In the genomic region with DNA sequence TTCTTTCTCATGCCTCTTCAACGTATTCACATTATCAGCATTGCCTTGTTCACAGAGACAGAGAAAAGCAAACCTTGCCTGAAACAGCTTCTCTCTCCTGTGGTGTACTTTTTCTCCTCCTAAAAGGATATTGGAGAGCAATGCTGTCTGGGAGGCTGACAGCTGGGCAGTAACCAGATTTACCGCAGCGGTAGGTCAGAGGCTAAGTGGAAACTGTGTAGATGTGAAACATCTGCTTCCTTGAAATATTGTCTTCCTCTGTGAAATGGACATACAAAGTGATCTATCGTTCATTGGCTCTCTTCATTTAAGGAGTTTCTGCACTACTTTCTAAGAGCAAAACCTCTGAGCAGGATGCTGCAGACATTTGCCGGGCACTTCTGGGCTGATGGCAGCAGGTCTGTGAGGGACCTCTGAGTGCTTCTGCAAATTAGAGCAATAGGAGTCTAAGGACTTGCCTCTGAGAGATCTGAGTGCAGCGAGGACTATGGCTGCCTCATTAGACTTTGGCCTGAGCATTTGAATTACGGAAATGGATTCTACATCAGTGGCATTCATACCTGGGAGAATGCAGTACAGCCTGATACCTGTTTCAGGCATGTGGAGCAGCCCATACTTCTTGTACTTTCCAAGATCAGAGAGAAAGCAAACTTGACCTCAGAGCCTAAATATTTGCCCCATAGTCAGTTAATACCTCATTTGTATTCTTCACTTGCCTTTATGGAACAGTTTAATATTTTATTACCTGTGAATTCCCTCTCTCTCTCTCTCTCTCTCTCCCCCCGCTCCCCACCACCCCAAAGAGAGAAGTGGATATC, we compare ENCODE assay signal across 17 cellular contexts.
DNase-seq lines count a peak whose midpoint lies in the region; ATAC-seq, FAIRE-seq and TF ChIP-seq lines count a peak whose summit lies in the region.
"Had no signal": no experiment of that assay in that cellular context is flagged by ENCODE, and none has a peak within 500 bp of the region (broad histone marks: within the 10 kb centered on the region; RNA-seq: fewer than 3 reads in every experiment).

No MANE protein-coding gene starts in this region.

- peak overlapping the region; percentile 34 to 67 (median 54) for H3K27ac Mint-ChIP-seq in nephron

- H2AFZ ChIP-seq in HepG2 (ENCODE audit: low read length): no peak overlapping the region

- in situ Hi-C loops in HepG2 (cut with HindIII; ENCODE audit: extremely low pct_ligation_motif_present, low pct_unique_long_range_greater_than_20kb): no loop called here

- H3K27me3 ChIP-seq in HepG2 (ENCODE audit: control insufficient read depth in 1 of 2, insufficient read depth in 2 of 2, low read length in 2 of 2) (no peaks in the 10 kb centered on the region), right lobe of liver (no peaks in the 10 kb centered on the region)

- H3K27me3 Mint-ChIP-seq in nephron (ENCODE audit: low read depth): peaks cover 15% of the 10 kb centered on the region

- H3K4me1 Mint-ChIP-seq in nephron: peaks cover 35% of the 10 kb centered on the region

- H3K4me3 ChIP-seq in HepG2 (replicated peaks in 1 of 3; ENCODE audit: insufficient read depth in 1 of 3, low read depth in 2 of 3, low read length in 3 of 3): no peak overlapping the region
- H3K4me3 ChIP-seq in right lobe of liver: no peak overlapping the region
- no peak overlapping the region for H3K4me3 ChIP-seq in fibroblast of mammary gland (ENCODE audit: control insufficient read depth, low read depth, low read length)
- H3K4me3 ChIP-seq: HAP-1 had no signal

- peak; percentile 38; the same call in 2 of the 3 replicates for ATAC-seq in HepG2
- no peak for ATAC-seq in right lobe of liver

- FAIRE-seq in HepG2 (lab: Jason Lieb, UNC): no peak
- FAIRE-seq: A204.1, RCC 7860 had no signal

- CTCF ChIA-PET in HepG2 (lab: Yijun Ruan, JAX; ENCODE audit: low intra/inter-chr PET ratio, low total read pairs): no interaction called here

- BruUV-seq in HepG2 (replicated peaks; lab: Mats Ljungman, UMichigan): no TSS peak

- H3K36me3 Mint-ChIP-seq in nephron (ENCODE audit: low read depth): no peaks in the 10 kb centered on the region

- DNase-seq in HepG2 (ENCODE audit: low spot score): no peak
- no peak for DNase-seq in right lobe of liver
- peak; percentile 47 for DNase-seq in fibroblast of mammary gland (ENCODE audit: low read depth)
- no peak for DNase-seq in HUDEP-2 (lab: John Stamatoyannopoulos, UW; ENCODE audit: unreplicated experiment in 76 of 76)
- no peak for DNase-seq in T1000 (lab: John Stamatoyannopoulos, UW)
- DNase-seq in NCI-H2081 treated with DMSO at 0.1 percent for 48 hours (lab: John Stamatoyannopoulos, UW): no peak
- DNase-seq in activated T-cell treated with anti-CD3 and anti-CD28 coated beads for 4 hours: no peak
- DNase-seq: DMS53, NCI-H1436, NCI-H2081, NCI-H748 treated with DMSO at 0.1 percent for 48 hours, SHP77 treated with DMSO at 0.1 percent for 48 hours had no signal

- TF ChIP-seq POLR2A in HepG2 (IDR thresholded peaks at IDR 0.05; ENCODE audit: insufficient read depth in 1 of 2, low read depth in 2 of 2, low read length in 2 of 2) (no peak), right lobe of liver (IDR thresholded peaks at IDR 0.05) (no peak)

- TF ChIP-seq CTCF in HepG2 (CRISPR knock-in tag; IDR thresholded peaks at IDR 0.05): no peak
- no peak for TF ChIP-seq CTCF in right lobe of liver (IDR thresholded peaks at IDR 0.05)
- TF ChIP-seq CTCF in fibroblast of mammary gland (conservative IDR thresholded peaks at IDR 0.05; ENCODE audit: control insufficient read depth, insufficient read depth, low read depth, low read length): no peak
- TF ChIP-seq CTCF in nephron (IDR thresholded peaks at IDR 0.05; ENCODE audit: unreplicated experiment in 3 of 3): no peak

- POLR2A ChIA-PET in HepG2 (lab: Yijun Ruan, JAX): no interaction called here

- H3K4me1 ChIP-seq in HepG2 (ENCODE audit: insufficient read depth, low read length) (0 out of 2 replicates have a peak, but pooled peaks cover 9% of the 10 kb centered on the region), right lobe of liver (peaks cover 0 to 14% (median 0%) of the 10 kb centered on the region in 4 donors)
- H3K4me1 ChIP-seq: HAP-1 had no signal

- no peaks in the 10 kb centered on the region for H4K20me1 ChIP-seq in HepG2 (ENCODE audit: insufficient read depth, low read length)

- H3K9me3 Mint-ChIP-seq in nephron: no peaks in the 10 kb centered on the region

- TF ChIP-seq RAD21 in HepG2 (CRISPR knock-in tag; IDR thresholded peaks at IDR 0.05): no peak

- intact Hi-C loops in HepG2 (cut with micrococcal nuclease; ENCODE audit: unreplicated experiment) (no loop called here), right lobe of liver (cut with DNase I) (no loop called here)

- no peak for TF ChIP-seq EP300 in HepG2 (IDR thresholded peaks at IDR 0.05; ENCODE audit: low read depth in 2 of 2, low read length in 2 of 2)
- no peak for TF ChIP-seq EP300 in HepG2 (CRISPR knock-in tag; IDR thresholded peaks at IDR 0.05; ENCODE audit: borderline replicate concordance)

- no peak overlapping the region for H3K9ac ChIP-seq in HepG2 (ENCODE audit: insufficient read depth, low read depth, low read length)

- no peak overlapping the region for H3K4me2 ChIP-seq in HepG2 (ENCODE audit: low read depth, low read length)

- 82% methylated on average over 7 of the region's 8 CpGs for WGBS in HepG2 (ENCODE audit: low lambda C conversion rate)
- WGBS in right lobe of liver (ENCODE audit: insufficient coverage, low coverage, low lambda C conversion rate, missing lambda C conversion rate): 86% methylated on average over 4 of the region's 8 CpGs

- H3K36me3 ChIP-seq in HepG2 (replicated peaks in 1 of 2; ENCODE audit: control insufficient read depth in 1 of 2, insufficient read depth in 2 of 2, low read length in 2 of 2): no peaks in the 10 kb centered on the region
- no peaks in the 10 kb centered on the region for H3K36me3 ChIP-seq in right lobe of liver
- H3K36me3 ChIP-seq: HAP-1 had no signal

- H3K27ac ChIP-seq in HepG2 (ENCODE audit: extremely low read length, insufficient read depth, low read length) (no peak overlapping the region), right lobe of liver (no peak overlapping the region)
- H3K27ac ChIP-seq: C4-2B had no signal

- no peak overlapping the region for H3K4me3 Mint-ChIP-seq in nephron

- no peaks in the 10 kb centered on the region for H3K9me3 ChIP-seq in HepG2 (ENCODE audit: low read length)
- no peaks in the 10 kb centered on the region for H3K9me3 ChIP-seq in right lobe of liver
- H3K9me3 ChIP-seq: HAP-1 had no signal

- no peaks in the 10 kb centered on the region for H3K79me2 ChIP-seq in HepG2 (ENCODE audit: insufficient read depth, low read length)

TF ChIP-seq in HepG2, 621 proteins besides CTCF, POLR2A, EP300 and RAD21:
- no peak for TF ChIP-seq ZFP36 (IDR thresholded peaks at IDR 0.05; ENCODE audit: borderline replicate concordance, low read depth, low read length, partially characterized antibody)
- TF ChIP-seq MED13 (CRISPR knock-in tag; IDR thresholded peaks at IDR 0.05): no peak
- no peak for TF ChIP-seq ZNF839 (CRISPR knock-in tag; IDR thresholded peaks at IDR 0.05; ENCODE audit: borderline replicate concordance)
- TF ChIP-seq ZFY (CRISPR knock-in tag; IDR thresholded peaks at IDR 0.05): no peak
- TF ChIP-seq SALL1 (CRISPR knock-in tag; IDR thresholded peaks at IDR 0.05): no peak
